Comparison of ENCODE assay signal across 9 cellular contexts in genomic region chr15:78195735-78196201, GRCh38. TPM values are rescaled to one million over a fixed set of nuclear protein-coding genes. Genes with fewer than 3 reads are reported as not detected.
DNase-seq lines count a peak whose midpoint lies in the region; ATAC-seq and TF ChIP-seq lines count a peak whose summit lies in the region.
"Had no signal": no experiment of that assay in that cellular context is flagged by ENCODE, and none has a peak within 500 bp of the region (broad histone marks: within the 10 kb centered on the region; RNA-seq: fewer than 3 reads in every experiment).

No MANE protein-coding gene starts in this region.

- H3K4me3 ChIP-seq in mesendoderm (ENCODE audit: low read length) (no peak overlapping the region), suprapubic skin (no peak overlapping the region)

- H3K56ac ChIP-seq in mesendoderm (ENCODE audit: low read length) = no peak overlapping the region

- H3K9ac ChIP-seq in mesendoderm (ENCODE audit: low read length) = no peak overlapping the region

- DNase-seq in G401 (ENCODE audit: low spot score) (peak; percentile 38), HuH-7.5 (ENCODE audit: low spot score) (peak; percentile 91), activated B cell treated with CpG ODN at 0.5 μM for 24 hours (peak; percentile 59), chondrocyte (ENCODE audit: low spot score) (peak; percentile 49), mesendoderm (peak; percentile 54), suprapubic skin (ENCODE audit: low spot score in 2 of 2) (peak in 1 of 2 donors; percentile 48), superior temporal gyrus (ENCODE audit: extremely low spot score) (no peak)

- H3K27ac ChIP-seq in mesendoderm (ENCODE audit: low read depth, low read length) = no peak overlapping the region
- H3K27ac ChIP-seq in suprapubic skin = no peak overlapping the region

- no peaks in the 10 kb centered on the region for H3K36me3 ChIP-seq in mesendoderm (ENCODE audit: control insufficient read depth, insufficient read depth, low read length)
- H3K36me3 ChIP-seq in suprapubic skin = no peaks in the 10 kb centered on the region

- H3K27ac Mint-ChIP-seq in activated B cell treated with CpG ODN at 0.5 μM for 24 hours = no peak overlapping the region
- H3K27ac Mint-ChIP-seq in chondrocyte (ENCODE audit: unreplicated experiment) = no peak overlapping the region
- H3K27ac Mint-ChIP-seq: T-helper 1 cell treated with Interleukin-12 subunit alpha and Interleukin-12 subunit beta and Interleukin-4 antibody, amounts not matched to agents 30 μg/mL and 1 μg/mL, for 36 hours had no signal

- peak; percentile 90 for ATAC-seq in activated B cell treated with CpG ODN at 0.5 μM for 24 hours (ENCODE audit: low read depth)
- ATAC-seq in GM18870 (IDR thresholded peaks at IDR 0.05; ENCODE audit: unreplicated experiment) = no peak

- no peak overlapping the region for H4K5ac ChIP-seq in mesendoderm (ENCODE audit: low read length)

- POLR2A ChIA-PET in activated B cell treated with CpG ODN at 0.5 μM for 24 hours (lab: Charles Lee) = interaction anchor here (1.0 to 2.5 kb wide), 7 partner anchors 24 to 83 kb away, joined by 3 to 28 read pairs (median 6); partner anchors contain the start of genes CIB2 and IDH3A

- intact Hi-C loops in activated B cell treated with CpG ODN at 0.5 μM for 24 hours (cut with micrococcal nuclease) = loop anchor here (1.0 to 2.0 kb wide), 7 partner anchors 25 to 236 kb away; partner anchors contain the start of genes CIB2 and IDH3A

- H3K4me1 ChIP-seq in mesendoderm (ENCODE audit: control insufficient read depth, low read depth, low read length) = no peaks in the 10 kb centered on the region
- no peaks in the 10 kb centered on the region for H3K4me1 ChIP-seq in suprapubic skin

- H3K27me3 ChIP-seq in mesendoderm (ENCODE audit: insufficient read depth, low read length, poor library complexity) (no peaks in the 10 kb centered on the region), suprapubic skin (no peaks in the 10 kb centered on the region)

- no peaks in the 10 kb centered on the region for H3K9me3 ChIP-seq in suprapubic skin

- no peaks in the 10 kb centered on the region for H3K79me2 ChIP-seq in mesendoderm (ENCODE audit: control insufficient read depth, insufficient read depth, low read length)

- WGBS in mesendoderm (ENCODE audit: extremely low coverage, insufficient coverage, low lambda C conversion rate) = no CpG with 5 or more reads among the region's 7 CpGs
- 15% methylated on average over 7 of the region's 7 CpGs for WGBS in suprapubic skin

- no peak overlapping the region for H3K23ac ChIP-seq in mesendoderm (ENCODE audit: low read length)

- in situ Hi-C loops in G401 (cut with HindIII; ENCODE audit: low sequenced_read_pairs) = no loop called here

- TF ChIP-seq POLR2A in suprapubic skin (IDR thresholded peaks at IDR 0.05) = no peak

- no peak overlapping the region for H2AK5ac ChIP-seq in mesendoderm (ENCODE audit: low read length)

- H2BK120ac ChIP-seq in mesendoderm (ENCODE audit: low read depth, low read length) = no peak overlapping the region

- no peak overlapping the region for H3K4me2 ChIP-seq in mesendoderm (ENCODE audit: low read length)

- no peaks in the 10 kb centered on the region for H3K4me1 Mint-ChIP-seq in activated B cell treated with CpG ODN at 0.5 μM for 24 hours
- H3K4me1 Mint-ChIP-seq in chondrocyte (ENCODE audit: low read depth) = no peaks in the 10 kb centered on the region

- H2BK15ac ChIP-seq in mesendoderm (replicated peaks; ENCODE audit: low read depth) = no peak overlapping the region

- no peaks in the 10 kb centered on the region for H3K79me1 ChIP-seq in mesendoderm (ENCODE audit: low read length)

- H3K9me3 Mint-ChIP-seq in activated B cell treated with CpG ODN at 0.5 μM for 24 hours (peaks cover 2% of the 10 kb centered on the region), chondrocyte (ENCODE audit: low read depth) (peaks cover 9% of the 10 kb centered on the region)
- H3K9me3 Mint-ChIP-seq: T-helper 1 cell treated with Interleukin-12 subunit alpha and Interleukin-12 subunit beta and Interleukin-4 antibody, amounts not matched to agents 30 μg/mL and 1 μg/mL, for 36 hours had no signal

- H3K4ac ChIP-seq in mesendoderm (ENCODE audit: low read depth, low read length) = no peak overlapping the region

- TF ChIP-seq CTCF in activated B cell treated with CpG ODN at 0.5 μM for 24 hours (IDR thresholded peaks at IDR 0.05) = peak; percentile 23
- TF ChIP-seq CTCF in chondrocyte (IDR thresholded peaks at IDR 0.05) = peak; percentile 78
- peak; percentile 47 to 57 for TF ChIP-seq CTCF in suprapubic skin (IDR thresholded peaks at IDR 0.05)

- no peaks in the 10 kb centered on the region for H3K27me3 Mint-ChIP-seq in activated B cell treated with CpG ODN at 0.5 μM for 24 hours
- peaks cover 2% of the 10 kb centered on the region for H3K27me3 Mint-ChIP-seq in chondrocyte (ENCODE audit: low read depth)

- H2BK5ac ChIP-seq in mesendoderm (ENCODE audit: low read length) = no peak overlapping the region

- no peak for TF ChIP-seq EP300 in suprapubic skin (IDR thresholded peaks at IDR 0.05)

- H3K4me3 Mint-ChIP-seq in activated B cell treated with CpG ODN at 0.5 μM for 24 hours = no peak overlapping the region
- H3K4me3 Mint-ChIP-seq in chondrocyte (ENCODE audit: unreplicated experiment) = no peak overlapping the region
- H3K4me3 Mint-ChIP-seq: T-helper 1 cell treated with Interleukin-12 subunit alpha and Interleukin-12 subunit beta and Interleukin-4 antibody, amounts not matched to agents 30 μg/mL and 1 μg/mL, for 36 hours had no signal

- H3K18ac ChIP-seq in mesendoderm (ENCODE audit: low read length) = no peak overlapping the region

- no peak overlapping the region for H4K8ac ChIP-seq in mesendoderm (ENCODE audit: low read depth, low read length)

- CTCF ChIA-PET in activated B cell treated with CpG ODN at 0.5 μM for 24 hours (lab: Charles Lee) = interaction anchor here (0.6 to 8.1 kb wide), 33 partner anchors 9 to 236 kb away, joined by 3 to 202 read pairs (median 5); partner anchors contain the start of genes CIB2 and IDH3A

- H3K36me3 Mint-ChIP-seq in activated B cell treated with CpG ODN at 0.5 μM for 24 hours (ENCODE audit: low read depth) (no peaks in the 10 kb centered on the region), chondrocyte (ENCODE audit: low read depth) (no peaks in the 10 kb centered on the region)

RNA-seq across cellular contexts. Expression of gene ACSBG1, which starts 38.6 kb away (rescaled TPM):
- 9.9 and 17.3 TPM in 2 replicates for total RNA-seq in G401 (2014; rRNA removed; shearing (Covaris generic))
- 0.07 and 0.15 TPM in 2 replicates for total RNA-seq in activated B cell treated with CpG ODN at 0.5 μM for 24 hours
- not detected in 3 replicates for total RNA-seq in chondrocyte
- polyA plus RNA-seq in mesendoderm (2013, experiment 1 of 2) = 1.6 TPM
- polyA plus RNA-seq in mesendoderm (2013, experiment 2 of 2) = 1.5 TPM
- total RNA-seq in suprapubic skin = 100 to 1,000 TPM in 2 of 4 donors, 10 to 100 TPM in 2; 61.8 to 375 (median 102) TPM

RNA-seq across cellular contexts. Expression of gene IDH3A, which starts 46.6 kb away (rescaled TPM):
- total RNA-seq in G401 (2014; rRNA removed; shearing (Covaris generic)) = 53.8 and 68.5 TPM in 2 replicates
- total RNA-seq in activated B cell treated with CpG ODN at 0.5 μM for 24 hours (111 and 124 TPM in 2 replicates), chondrocyte (42.6 to 50.7 TPM (median 48.7 TPM) in 3 replicates), suprapubic skin (10 to 100 TPM; 55.1 to 82.5 (median 55.8) TPM)
- 18.4 TPM for polyA plus RNA-seq in mesendoderm (2013, experiment 1 of 2)
- polyA plus RNA-seq in mesendoderm (2013, experiment 2 of 2) = 19.8 TPM

Comparison
In these comparisons a context has a peak if more than half of its experiments do, and no peak if none do; other contexts are left out.
1. CTCF ChIP-seq: peak in every context shown above with its lines; median percentile 78 in chondrocyte; 52 in suprapubic skin; 23 in activated B cell treated with CpG ODN at 0.5 μM for 24 hours.